ENCODE assay signal across 1 cellular context in genomic region chr17:82696916-82697807, GRCh38.
TF ChIP-seq lines count a peak whose summit lies in the region.

No MANE protein-coding gene starts in this region.

TF ChIP-seq in WTC11, 78 proteins besides CTCF, POLR2A, EP300 and RAD21 (continued from another document):
- TF ChIP-seq FOXP1 (CRISPR knock-in tag; IDR thresholded peaks at IDR 0.05; ENCODE audit: borderline replicate concordance) (no peak), JUN (CRISPR knock-in tag; IDR thresholded peaks at IDR 0.05) (no peak), ZNF121 (CRISPR knock-in tag; IDR thresholded peaks at IDR 0.05) (no peak), ZNF416 (CRISPR knock-in tag; IDR thresholded peaks at IDR 0.05) (no peak)
